ENCODE assay signal across 12 cellular contexts in genomic region chr11:108666373-108666772, GRCh38. TPM values are rescaled to one million over a fixed set of nuclear protein-coding genes. Genes with fewer than 3 reads are reported as not detected.
DNase-seq lines count a peak whose midpoint lies in the region; ATAC-seq, FAIRE-seq and TF ChIP-seq lines count a peak whose summit lies in the region.
"Had no signal": no experiment of that assay in that cellular context is flagged by ENCODE, and none has a peak within 500 bp of the region (broad histone marks: within the 10 kb centered on the region; RNA-seq: fewer than 3 reads in every experiment).

No MANE protein-coding gene starts in this region.

- ATAC-seq in A549 (no peak), foreskin keratinocyte (no peak), GM18511 (IDR thresholded peaks at IDR 0.05; ENCODE audit: unreplicated experiment) (no peak), gastroesophageal sphincter (no peak)

- DNase-seq in A549 (ENCODE audit: low read depth in 1 of 2, low spot score in 1 of 2) (no peak), GM06990 (ENCODE audit: extremely low read depth, insufficient read length) (no peak), SK-N-MC (ENCODE audit: low read depth, low spot score) (no peak), foreskin keratinocyte (no peak), head of caudate nucleus (no peak), GM12891 (ENCODE audit: insufficient read length, low spot score) (no peak)
- DNase-seq: DMS153, NCI-H187 treated with DMSO at 0.1 percent for 48 hours, T-helper 9 cell had no signal

- H3K4me1 ChIP-seq in A549 (peaks cover 15% of the 10 kb centered on the region; the same call in 2 of the 3 replicates), foreskin keratinocyte (peaks cover 7% of the 10 kb centered on the region), gastroesophageal sphincter (peaks cover 0 to 35% (median 13%) of the 10 kb centered on the region in 3 donors)

- TF ChIP-seq POLR2A in A549 (IDR thresholded peaks at IDR 0.05; ENCODE audit: low read length): no peak
- TF ChIP-seq POLR2A in gastroesophageal sphincter (IDR thresholded peaks at IDR 0.05): no peak
- no peak for TF ChIP-seq POLR2A in GM12891 (IDR thresholded peaks at IDR 0.05; ENCODE audit: low read depth, low read length)

- FAIRE-seq in A549 (lab: Jason Lieb, UNC) (no peak), GM12891 (lab: Jason Lieb, UNC) (no peak)

- intact Hi-C loops in head of caudate nucleus (cut with DNase I): no loop called here

- 96% methylated on average over 7 of the region's 7 CpGs for WGBS in A549 (ENCODE audit: missing lambda C conversion rate)
- 87 to 95% methylated on average over 4 to 7 of the region's 7 CpGs for WGBS in gastroesophageal sphincter (ENCODE audit: low coverage in 1 of 2), 2 donors

- CTCF ChIA-PET in A549 (lab: Yijun Ruan, JAX): interaction anchor here (0.7 to 3.7 kb wide), 3 partner anchors 13 to 1273 kb away, joined by 3 to 11 read pairs (median 3); no protein-coding TSS in a partner anchor

- no peak for TF ChIP-seq EP300 in A549 (IDR thresholded peaks at IDR 0.05)
- TF ChIP-seq EP300 in gastroesophageal sphincter (IDR thresholded peaks at IDR 0.05): no peak

- no peaks in the 10 kb centered on the region for H3K9me3 ChIP-seq in A549
- no peaks in the 10 kb centered on the region for H3K9me3 ChIP-seq in SK-N-MC (ENCODE audit: low read depth, low read length)
- no peaks in the 10 kb centered on the region for H3K9me3 ChIP-seq in gastroesophageal sphincter
- H3K9me3 ChIP-seq: right atrium auricular region had no signal

- no peak overlapping the region for H3K9ac ChIP-seq in SK-N-MC (ENCODE audit: insufficient read length)

- peak overlapping the region; percentile 86 for H3K4me2 ChIP-seq in A549

- H3K36me3 ChIP-seq in GM06990 (ENCODE audit: control insufficient read depth, insufficient read depth, low read length) (no peaks in the 10 kb centered on the region), SK-N-MC (ENCODE audit: insufficient read depth, low read length) (peaks cover 22% of the 10 kb centered on the region), gastroesophageal sphincter (peaks cover 0 to 4% of the 10 kb centered on the region in 2 donors)
- H3K36me3 ChIP-seq: right atrium auricular region had no signal

- H3K27me3 ChIP-seq in GM06990 (replicated peaks; ENCODE audit: control insufficient read depth, insufficient read depth, low read length) (no peaks in the 10 kb centered on the region), foreskin keratinocyte (no peaks in the 10 kb centered on the region), gastroesophageal sphincter (no peaks in the 10 kb centered on the region)
- H3K27me3 ChIP-seq: right atrium auricular region had no signal

- TF ChIP-seq CTCF in A549 (IDR thresholded peaks at IDR 0.05) (no peak), GM06990 (IDR thresholded peaks at IDR 0.05; ENCODE audit: insufficient read depth, low read length, poor library complexity, severe bottlenecking) (peak; percentile 16), foreskin keratinocyte (conservative IDR thresholded peaks at IDR 0.05) (peak; percentile 28), gastroesophageal sphincter (IDR thresholded peaks at IDR 0.05) (no peak)

- H3K4me3 ChIP-seq in A549 (peak overlapping the region; percentile 74; the same call in 1 of the 3 replicates), GM06990 (replicated peaks; ENCODE audit: low read depth, low read length) (no peak overlapping the region; the same call in 1 of the 2 replicates), SK-N-MC (peak overlapping the region; percentile 97; the same call in 1 of the 2 replicates), gastroesophageal sphincter (peak overlapping the region in 1 of 2 donors; percentile 78)

- TF ChIP-seq RAD21 in A549 (conservative IDR thresholded peaks at IDR 0.05 in 1 of 2, IDR thresholded peaks at IDR 0.05 in 1 of 2): no peak

- H3K27ac ChIP-seq in A549 (no peak overlapping the region), SK-N-MC (no peak overlapping the region), foreskin keratinocyte (no peak overlapping the region), gastroesophageal sphincter (no peak overlapping the region)

- POLR2A ChIA-PET in A549 (lab: Yijun Ruan, JAX): no interaction called here

TF ChIP-seq in A549, 52 proteins besides CTCF, POLR2A, EP300 and RAD21 (continues in another document):
- TF ChIP-seq JUN (IDR thresholded peaks at IDR 0.05) (no peak), ZSCAN20 (CRISPR knock-in tag; IDR thresholded peaks at IDR 0.05) (no peak), RNF2 (IDR thresholded peaks at IDR 0.05; ENCODE audit: borderline replicate concordance, low read depth) (no peak), EHF (CRISPR knock-in tag; IDR thresholded peaks at IDR 0.05) (no peak), ZC3H11A (IDR thresholded peaks at IDR 0.05) (no peak), GATA3 (IDR thresholded peaks at IDR 0.05; ENCODE audit: borderline replicate concordance) (no peak), MAFK (IDR thresholded peaks at IDR 0.05; ENCODE audit: partially characterized antibody) (no peak), EHMT2 (IDR thresholded peaks at IDR 0.05; ENCODE audit: low read depth) (no peak), CBX2 (IDR thresholded peaks at IDR 0.05; ENCODE audit: borderline replicate concordance, low read depth) (no peak)
- TF ChIP-seq, protein P1, sequence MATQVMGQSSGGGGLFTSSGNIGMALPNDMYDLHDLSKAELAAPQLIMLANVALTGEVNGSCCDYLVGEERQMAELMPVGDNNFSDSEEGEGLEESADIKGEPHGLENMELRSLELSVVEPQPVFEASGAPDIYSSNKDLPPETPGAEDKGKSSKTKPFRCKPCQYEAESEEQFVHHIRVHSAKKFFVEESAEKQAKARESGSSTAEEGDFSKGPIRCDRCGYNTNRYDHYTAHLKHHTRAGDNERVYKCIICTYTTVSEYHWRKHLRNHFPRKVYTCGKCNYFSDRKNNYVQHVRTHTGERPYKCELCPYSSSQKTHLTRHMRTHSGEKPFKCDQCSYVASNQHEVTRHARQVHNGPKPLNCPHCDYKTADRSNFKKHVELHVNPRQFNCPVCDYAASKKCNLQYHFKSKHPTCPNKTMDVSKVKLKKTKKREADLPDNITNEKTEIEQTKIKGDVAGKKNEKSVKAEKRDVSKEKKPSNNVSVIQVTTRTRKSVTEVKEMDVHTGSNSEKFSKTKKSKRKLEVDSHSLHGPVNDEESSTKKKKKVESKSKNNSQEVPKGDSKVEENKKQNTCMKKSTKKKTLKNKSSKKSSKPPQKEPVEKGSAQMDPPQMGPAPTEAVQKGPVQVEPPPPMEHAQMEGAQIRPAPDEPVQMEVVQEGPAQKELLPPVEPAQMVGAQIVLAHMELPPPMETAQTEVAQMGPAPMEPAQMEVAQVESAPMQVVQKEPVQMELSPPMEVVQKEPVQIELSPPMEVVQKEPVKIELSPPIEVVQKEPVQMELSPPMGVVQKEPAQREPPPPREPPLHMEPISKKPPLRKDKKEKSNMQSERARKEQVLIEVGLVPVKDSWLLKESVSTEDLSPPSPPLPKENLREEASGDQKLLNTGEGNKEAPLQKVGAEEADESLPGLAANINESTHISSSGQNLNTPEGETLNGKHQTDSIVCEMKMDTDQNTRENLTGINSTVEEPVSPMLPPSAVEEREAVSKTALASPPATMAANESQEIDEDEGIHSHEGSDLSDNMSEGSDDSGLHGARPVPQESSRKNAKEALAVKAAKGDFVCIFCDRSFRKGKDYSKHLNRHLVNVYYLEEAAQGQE (IDR thresholded peaks at IDR 0.05): no peak

TF ChIP-seq in GM12891, 5 proteins besides CTCF, POLR2A, EP300 and RAD21:
- no peak for TF ChIP-seq PAX5 (IDR thresholded peaks at IDR 0.05; ENCODE audit: insufficient read depth, low read length, severe bottlenecking)
- TF ChIP-seq TAF1 (IDR thresholded peaks at IDR 0.05; ENCODE audit: low read depth, low read length): no peak
- TF ChIP-seq POLR2AphosphoS5 (IDR thresholded peaks at IDR 0.05; ENCODE audit: low read depth, low read length): no peak
- no peak for TF ChIP-seq POU2F2 (IDR thresholded peaks at IDR 0.05; ENCODE audit: low read depth, low read length)
- TF ChIP-seq SPI1 (IDR thresholded peaks at IDR 0.05; ENCODE audit: low read depth, low read length): no peak

RNA-seq across cellular contexts. Expression of gene DDX10, which starts 1.5 kb away (rescaled TPM):
- polyA plus RNA-seq in A549 (2011; rRNA removed) (188 and 189 TPM in 2 replicates), A549 (2017; fragmentation: RNase III; extraction: RNeasy Plus Mini Kit Qiagen cat#74134 plus additional on column Dnase treatment) (46.0 to 56.2 TPM (median 46.9 TPM) in 3 replicates), foreskin keratinocyte (27.4 and 31.9 TPM in 2 replicates)
- 45.2 and 54.7 TPM in 2 replicates for polyA plus RNA-seq in A549 (2012; cell fraction: cytosol; rRNA removed)
- 39.2 and 71.2 TPM in 2 replicates for polyA plus RNA-seq in A549 (2012; cell fraction: nucleus; rRNA removed)
- 54.8 and 67.1 TPM in 2 replicates for polyA minus RNA-seq in A549 (2011; rRNA and poly(A)+ RNA removed)
- total RNA-seq in foreskin keratinocyte (28.6 and 31.0 TPM in 2 replicates), gastroesophageal sphincter (10 to 100 TPM; 16.3 to 44.8 (median 22.5) TPM)
- 18.5 TPM for polyA plus RNA-seq in GM12891 (2012; ENCODE audit: low read depth, missing spikeins)

Comparison
In these comparisons a context has a peak if more than half of its experiments do, and no peak if none do; other contexts are left out.
1. CTCF ChIP-seq: peak in GM06990 (single experiment) and foreskin keratinocyte (single experiment); none in A549 (single experiment) and gastroesophageal sphincter (0 of 4).